ENCODE assay signal across 1 cellular context in the genomic region with DNA sequence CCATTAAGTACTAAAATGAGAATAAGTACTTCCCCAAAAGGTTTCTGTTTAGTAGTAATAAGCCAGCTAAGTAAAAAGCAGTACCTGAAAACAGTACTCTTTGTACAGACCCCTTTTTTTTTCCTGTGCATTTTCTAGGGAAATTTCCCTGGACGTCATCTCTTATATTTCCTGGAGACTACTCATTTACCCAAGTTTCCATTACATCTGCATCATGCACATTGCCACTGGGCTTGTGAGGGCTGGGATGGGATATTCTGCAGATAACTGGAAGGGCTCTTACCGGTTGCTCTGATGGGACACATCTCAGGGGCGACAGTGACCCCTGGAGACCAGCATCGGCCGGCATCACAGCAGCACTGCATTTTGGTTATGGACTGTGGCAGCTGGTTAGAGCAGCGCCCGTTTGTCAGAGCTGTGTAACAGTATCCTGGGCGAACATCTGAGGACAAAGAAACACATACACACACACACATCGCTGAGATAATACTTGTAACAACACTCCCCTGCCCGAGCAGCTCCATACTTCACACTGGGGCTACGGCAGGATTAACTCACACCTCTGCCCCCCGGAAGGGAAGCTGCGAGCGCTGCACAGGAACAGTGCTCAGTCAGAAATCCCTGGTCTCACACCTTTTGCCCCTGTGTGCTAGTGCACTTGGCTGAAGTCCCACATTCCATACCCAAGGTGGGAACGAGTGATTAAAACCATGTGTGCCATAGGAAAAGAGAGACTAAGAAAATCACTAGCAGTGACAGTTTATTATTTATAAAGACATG.
TF ChIP-seq lines count a peak whose summit lies in the region.

No MANE protein-coding gene starts in this region.

TF ChIP-seq in GM23338, 12 proteins besides CTCF, POLR2A, EP300 and RAD21 (continued from another document):
- TF ChIP-seq JUNB (IDR thresholded peaks at IDR 0.05; ENCODE audit: unreplicated experiment) = no peak
- TF ChIP-seq, protein P1, sequence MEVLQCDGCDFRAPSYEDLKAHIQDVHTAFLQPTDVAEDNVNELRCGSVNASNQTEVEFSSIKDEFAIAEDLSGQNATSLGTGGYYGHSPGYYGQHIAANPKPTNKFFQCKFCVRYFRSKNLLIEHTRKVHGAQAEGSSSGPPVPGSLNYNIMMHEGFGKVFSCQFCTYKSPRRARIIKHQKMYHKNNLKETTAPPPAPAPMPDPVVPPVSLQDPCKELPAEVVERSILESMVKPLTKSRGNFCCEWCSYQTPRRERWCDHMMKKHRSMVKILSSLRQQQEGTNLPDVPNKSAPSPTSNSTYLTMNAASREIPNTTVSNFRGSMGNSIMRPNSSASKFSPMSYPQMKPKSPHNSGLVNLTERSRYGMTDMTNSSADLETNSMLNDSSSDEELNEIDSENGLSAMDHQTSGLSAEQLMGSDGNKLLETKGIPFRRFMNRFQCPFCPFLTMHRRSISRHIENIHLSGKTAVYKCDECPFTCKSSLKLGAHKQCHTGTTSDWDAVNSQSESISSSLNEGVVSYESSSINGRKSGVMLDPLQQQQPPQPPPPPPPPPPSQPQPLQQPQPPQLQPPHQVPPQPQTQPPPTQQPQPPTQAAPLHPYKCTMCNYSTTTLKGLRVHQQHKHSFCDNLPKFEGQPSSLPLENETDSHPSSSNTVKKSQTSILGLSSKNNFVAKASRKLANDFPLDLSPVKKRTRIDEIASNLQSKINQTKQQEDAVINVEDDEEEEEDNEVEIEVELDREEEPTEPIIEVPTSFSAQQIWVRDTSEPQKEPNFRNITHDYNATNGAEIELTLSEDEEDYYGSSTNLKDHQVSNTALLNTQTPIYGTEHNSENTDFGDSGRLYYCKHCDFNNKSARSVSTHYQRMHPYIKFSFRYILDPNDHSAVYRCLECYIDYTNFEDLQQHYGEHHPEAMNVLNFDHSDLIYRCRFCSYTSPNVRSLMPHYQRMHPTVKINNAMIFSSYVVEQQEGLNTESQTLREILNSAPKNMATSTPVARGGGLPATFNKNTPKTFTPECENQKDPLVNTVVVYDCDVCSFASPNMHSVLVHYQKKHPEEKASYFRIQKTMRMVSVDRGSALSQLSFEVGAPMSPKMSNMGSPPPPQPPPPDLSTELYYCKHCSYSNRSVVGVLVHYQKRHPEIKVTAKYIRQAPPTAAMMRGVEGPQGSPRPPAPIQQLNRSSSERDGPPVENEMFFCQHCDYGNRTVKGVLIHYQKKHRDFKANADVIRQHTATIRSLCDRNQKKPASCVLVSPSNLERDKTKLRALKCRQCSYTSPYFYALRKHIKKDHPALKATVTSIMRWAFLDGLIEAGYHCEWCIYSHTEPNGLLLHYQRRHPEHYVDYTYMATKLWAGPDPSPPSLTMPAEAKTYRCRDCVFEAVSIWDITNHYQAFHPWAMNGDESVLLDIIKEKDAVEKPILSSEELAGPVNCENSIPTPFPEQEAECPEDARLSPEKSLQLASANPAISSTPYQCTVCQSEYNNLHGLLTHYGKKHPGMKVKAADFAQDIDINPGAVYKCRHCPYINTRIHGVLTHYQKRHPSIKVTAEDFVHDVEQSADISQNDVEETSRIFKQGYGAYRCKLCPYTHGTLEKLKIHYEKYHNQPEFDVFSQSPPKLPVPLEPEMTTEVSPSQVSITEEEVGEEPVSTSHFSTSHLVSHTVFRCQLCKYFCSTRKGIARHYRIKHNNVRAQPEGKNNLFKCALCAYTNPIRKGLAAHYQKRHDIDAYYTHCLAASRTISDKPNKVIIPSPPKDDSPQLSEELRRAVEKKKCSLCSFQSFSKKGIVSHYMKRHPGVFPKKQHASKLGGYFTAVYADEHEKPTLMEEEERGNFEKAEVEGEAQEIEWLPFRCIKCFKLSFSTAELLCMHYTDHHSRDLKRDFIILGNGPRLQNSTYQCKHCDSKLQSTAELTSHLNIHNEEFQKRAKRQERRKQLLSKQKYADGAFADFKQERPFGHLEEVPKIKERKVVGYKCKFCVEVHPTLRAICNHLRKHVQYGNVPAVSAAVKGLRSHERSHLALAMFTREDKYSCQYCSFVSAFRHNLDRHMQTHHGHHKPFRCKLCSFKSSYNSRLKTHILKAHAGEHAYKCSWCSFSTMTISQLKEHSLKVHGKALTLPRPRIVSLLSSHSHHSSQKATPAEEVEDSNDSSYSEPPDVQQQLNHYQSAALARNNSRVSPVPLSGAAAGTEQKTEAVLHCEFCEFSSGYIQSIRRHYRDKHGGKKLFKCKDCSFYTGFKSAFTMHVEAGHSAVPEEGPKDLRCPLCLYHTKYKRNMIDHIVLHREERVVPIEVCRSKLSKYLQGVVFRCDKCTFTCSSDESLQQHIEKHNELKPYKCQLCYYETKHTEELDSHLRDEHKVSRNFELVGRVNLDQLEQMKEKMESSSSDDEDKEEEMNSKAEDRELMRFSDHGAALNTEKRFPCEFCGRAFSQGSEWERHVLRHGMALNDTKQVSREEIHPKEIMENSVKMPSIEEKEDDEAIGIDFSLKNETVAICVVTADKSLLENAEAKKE (CRISPR knock-in tag; IDR thresholded peaks at IDR 0.05) = no peak
